1 cellular context compared by ENCODE assay signal in the genomic region with DNA sequence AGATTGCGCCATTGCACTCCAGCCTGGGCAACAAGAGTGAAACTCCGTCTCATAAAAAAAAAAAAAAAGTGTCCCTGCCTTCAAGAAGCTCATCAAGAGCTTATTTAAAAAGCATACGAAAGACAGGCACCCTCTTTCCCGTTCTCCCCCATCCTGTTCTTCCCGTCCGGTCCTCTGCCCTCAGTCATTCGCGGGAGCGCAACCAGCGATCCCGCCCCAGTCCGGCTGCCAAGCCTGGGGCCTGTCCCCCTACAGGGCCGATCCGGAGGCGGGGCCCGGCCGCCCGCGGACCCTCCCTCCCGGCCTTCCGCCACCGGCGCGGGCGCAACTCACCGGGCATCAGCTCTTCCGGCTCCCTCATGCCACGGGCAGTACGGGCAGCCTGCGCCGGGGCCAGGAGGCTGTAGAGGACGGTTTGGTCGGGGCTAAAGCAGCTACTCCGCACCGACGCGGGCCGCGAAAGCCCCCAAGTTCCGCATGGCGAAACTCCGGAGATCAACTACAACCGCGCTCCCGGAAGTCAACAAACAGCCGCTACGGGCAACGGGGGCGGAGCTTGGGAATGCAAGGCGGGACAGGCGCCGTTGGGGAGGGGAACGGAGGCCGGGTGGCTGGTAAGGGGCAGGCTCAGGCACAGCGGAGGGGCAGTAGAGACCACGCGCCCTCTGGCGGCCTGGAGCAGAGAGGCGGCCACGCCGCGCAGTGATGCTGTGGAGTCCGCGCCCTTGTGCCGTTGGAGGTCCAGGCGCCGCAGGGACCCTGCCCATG.
TF ChIP-seq lines count a peak whose summit lies in the region.

A gene with protein sequence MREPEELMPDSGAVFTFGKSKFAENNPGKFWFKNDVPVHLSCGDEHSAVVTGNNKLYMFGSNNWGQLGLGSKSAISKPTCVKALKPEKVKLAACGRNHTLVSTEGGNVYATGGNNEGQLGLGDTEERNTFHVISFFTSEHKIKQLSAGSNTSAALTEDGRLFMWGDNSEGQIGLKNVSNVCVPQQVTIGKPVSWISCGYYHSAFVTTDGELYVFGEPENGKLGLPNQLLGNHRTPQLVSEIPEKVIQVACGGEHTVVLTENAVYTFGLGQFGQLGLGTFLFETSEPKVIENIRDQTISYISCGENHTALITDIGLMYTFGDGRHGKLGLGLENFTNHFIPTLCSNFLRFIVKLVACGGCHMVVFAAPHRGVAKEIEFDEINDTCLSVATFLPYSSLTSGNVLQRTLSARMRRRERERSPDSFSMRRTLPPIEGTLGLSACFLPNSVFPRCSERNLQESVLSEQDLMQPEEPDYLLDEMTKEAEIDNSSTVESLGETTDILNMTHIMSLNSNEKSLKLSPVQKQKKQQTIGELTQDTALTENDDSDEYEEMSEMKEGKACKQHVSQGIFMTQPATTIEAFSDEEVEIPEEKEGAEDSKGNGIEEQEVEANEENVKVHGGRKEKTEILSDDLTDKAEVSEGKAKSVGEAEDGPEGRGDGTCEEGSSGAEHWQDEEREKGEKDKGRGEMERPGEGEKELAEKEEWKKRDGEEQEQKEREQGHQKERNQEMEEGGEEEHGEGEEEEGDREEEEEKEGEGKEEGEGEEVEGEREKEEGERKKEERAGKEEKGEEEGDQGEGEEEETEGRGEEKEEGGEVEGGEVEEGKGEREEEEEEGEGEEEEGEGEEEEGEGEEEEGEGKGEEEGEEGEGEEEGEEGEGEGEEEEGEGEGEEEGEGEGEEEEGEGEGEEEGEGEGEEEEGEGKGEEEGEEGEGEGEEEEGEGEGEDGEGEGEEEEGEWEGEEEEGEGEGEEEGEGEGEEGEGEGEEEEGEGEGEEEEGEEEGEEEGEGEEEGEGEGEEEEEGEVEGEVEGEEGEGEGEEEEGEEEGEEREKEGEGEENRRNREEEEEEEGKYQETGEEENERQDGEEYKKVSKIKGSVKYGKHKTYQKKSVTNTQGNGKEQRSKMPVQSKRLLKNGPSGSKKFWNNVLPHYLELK (minus strand): TSS at position 503 of the 768 bp plus-strand sequence. CDS start 142 bp downstream, at position 361.

TF ChIP-seq in HepG2, 621 proteins besides CTCF, POLR2A, EP300 and RAD21 (continues in another document):
- TF ChIP-seq, protein P1, sequence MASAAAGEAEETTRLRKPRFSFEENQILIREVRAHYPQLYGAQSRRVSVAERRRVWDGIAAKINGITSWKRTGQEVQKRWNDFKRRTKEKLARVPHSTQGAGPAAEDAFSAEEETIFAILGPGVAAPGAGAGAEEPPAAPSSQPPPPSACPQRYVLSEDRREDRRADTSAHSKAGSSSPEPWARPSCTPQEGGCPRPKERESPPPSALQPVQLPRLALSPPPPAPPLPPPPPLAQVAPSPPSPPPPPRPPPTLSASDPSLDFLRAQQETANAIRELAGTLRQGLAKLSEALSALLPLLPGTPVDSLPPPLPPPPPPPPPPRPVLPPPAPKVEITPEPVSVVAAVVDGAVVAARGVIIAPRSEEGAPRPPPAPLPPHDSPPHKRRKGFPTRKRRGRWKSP (CRISPR knock-in tag; IDR thresholded peaks at IDR 0.05), result peak; percentile 22; the same call in 1 of the 2 replicates
- TF ChIP-seq, protein P2, sequence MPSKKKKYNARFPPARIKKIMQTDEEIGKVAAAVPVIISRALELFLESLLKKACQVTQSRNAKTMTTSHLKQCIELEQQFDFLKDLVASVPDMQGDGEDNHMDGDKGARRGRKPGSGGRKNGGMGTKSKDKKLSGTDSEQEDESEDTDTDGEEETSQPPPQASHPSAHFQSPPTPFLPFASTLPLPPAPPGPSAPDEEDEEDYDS (CRISPR knock-in tag; IDR thresholded peaks at IDR 0.05), result no peak
- no peak for TF ChIP-seq BHLHE40 (IDR thresholded peaks at IDR 0.05; ENCODE audit: low read length)
- TF ChIP-seq, protein P3, sequence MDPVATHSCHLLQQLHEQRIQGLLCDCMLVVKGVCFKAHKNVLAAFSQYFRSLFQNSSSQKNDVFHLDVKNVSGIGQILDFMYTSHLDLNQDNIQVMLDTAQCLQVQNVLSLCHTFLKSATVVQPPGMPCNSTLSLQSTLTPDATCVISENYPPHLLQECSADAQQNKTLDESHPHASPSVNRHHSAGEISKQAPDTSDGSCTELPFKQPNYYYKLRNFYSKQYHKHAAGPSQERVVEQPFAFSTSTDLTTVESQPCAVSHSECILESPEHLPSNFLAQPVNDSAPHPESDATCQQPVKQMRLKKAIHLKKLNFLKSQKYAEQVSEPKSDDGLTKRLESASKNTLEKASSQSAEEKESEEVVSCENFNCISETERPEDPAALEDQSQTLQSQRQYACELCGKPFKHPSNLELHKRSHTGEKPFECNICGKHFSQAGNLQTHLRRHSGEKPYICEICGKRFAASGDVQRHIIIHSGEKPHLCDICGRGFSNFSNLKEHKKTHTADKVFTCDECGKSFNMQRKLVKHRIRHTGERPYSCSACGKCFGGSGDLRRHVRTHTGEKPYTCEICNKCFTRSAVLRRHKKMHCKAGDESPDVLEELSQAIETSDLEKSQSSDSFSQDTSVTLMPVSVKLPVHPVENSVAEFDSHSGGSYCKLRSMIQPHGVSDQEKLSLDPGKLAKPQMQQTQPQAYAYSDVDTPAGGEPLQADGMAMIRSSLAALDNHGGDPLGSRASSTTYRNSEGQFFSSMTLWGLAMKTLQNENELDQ (CRISPR knock-in tag; IDR thresholded peaks at IDR 0.05; ENCODE audit: borderline replicate concordance), result no peak
- peak; percentile 79; the same call in 1 of the 2 replicates for TF ChIP-seq REPIN1 (CRISPR knock-in tag; IDR thresholded peaks at IDR 0.05; ENCODE audit: borderline replicate concordance, low read depth)
- peak; percentile 81 for TF ChIP-seq SPEN (CRISPR knock-in tag; IDR thresholded peaks at IDR 0.05; ENCODE audit: low read depth)
- TF ChIP-seq, protein P4, sequence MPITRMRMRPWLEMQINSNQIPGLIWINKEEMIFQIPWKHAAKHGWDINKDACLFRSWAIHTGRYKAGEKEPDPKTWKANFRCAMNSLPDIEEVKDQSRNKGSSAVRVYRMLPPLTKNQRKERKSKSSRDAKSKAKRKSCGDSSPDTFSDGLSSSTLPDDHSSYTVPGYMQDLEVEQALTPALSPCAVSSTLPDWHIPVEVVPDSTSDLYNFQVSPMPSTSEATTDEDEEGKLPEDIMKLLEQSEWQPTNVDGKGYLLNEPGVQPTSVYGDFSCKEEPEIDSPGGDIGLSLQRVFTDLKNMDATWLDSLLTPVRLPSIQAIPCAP (CRISPR knock-in tag; IDR thresholded peaks at IDR 0.05; ENCODE audit: low read depth), result no peak
- TF ChIP-seq GABPA (IDR thresholded peaks at IDR 0.05; ENCODE audit: low read depth, low read length), result peak; percentile 35; the same call in 1 of the 2 replicates
- TF ChIP-seq GABPA (CRISPR knock-in tag; IDR thresholded peaks at IDR 0.05; ENCODE audit: low read depth), result peak; percentile 86
- TF ChIP-seq PAX8 (CRISPR knock-in tag; IDR thresholded peaks at IDR 0.05; ENCODE audit: borderline replicate concordance), result no peak
- TF ChIP-seq, protein P5, sequence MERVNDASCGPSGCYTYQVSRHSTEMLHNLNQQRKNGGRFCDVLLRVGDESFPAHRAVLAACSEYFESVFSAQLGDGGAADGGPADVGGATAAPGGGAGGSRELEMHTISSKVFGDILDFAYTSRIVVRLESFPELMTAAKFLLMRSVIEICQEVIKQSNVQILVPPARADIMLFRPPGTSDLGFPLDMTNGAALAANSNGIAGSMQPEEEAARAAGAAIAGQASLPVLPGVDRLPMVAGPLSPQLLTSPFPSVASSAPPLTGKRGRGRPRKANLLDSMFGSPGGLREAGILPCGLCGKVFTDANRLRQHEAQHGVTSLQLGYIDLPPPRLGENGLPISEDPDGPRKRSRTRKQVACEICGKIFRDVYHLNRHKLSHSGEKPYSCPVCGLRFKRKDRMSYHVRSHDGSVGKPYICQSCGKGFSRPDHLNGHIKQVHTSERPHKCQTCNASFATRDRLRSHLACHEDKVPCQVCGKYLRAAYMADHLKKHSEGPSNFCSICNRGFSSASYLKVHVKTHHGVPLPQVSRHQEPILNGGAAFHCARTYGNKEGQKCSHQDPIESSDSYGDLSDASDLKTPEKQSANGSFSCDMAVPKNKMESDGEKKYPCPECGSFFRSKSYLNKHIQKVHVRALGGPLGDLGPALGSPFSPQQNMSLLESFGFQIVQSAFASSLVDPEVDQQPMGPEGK (CRISPR knock-in tag; IDR thresholded peaks at IDR 0.05), result peak; percentile 34; the same call in 1 of the 2 replicates
- TF ChIP-seq, protein P6, sequence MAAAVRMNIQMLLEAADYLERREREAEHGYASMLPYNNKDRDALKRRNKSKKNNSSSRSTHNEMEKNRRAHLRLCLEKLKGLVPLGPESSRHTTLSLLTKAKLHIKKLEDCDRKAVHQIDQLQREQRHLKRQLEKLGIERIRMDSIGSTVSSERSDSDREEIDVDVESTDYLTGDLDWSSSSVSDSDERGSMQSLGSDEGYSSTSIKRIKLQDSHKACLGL (CRISPR knock-in tag; IDR thresholded peaks at IDR 0.05), result peak; percentile 80; the same call in 1 of the 2 replicates
- TF ChIP-seq RFX5 (IDR thresholded peaks at IDR 0.05; ENCODE audit: low read depth, low read length), result no peak
- TF ChIP-seq ZNF709 (CRISPR knock-in tag; IDR thresholded peaks at IDR 0.05), result peak; percentile 58; the same call in 1 of the 2 replicates
- TF ChIP-seq ADNP (CRISPR knock-in tag; IDR thresholded peaks at IDR 0.05), result no peak
- TF ChIP-seq ATF1 (CRISPR knock-in tag; IDR thresholded peaks at IDR 0.05), result no peak
- no peak for TF ChIP-seq SOX6 (IDR thresholded peaks at IDR 0.05)
- peak; percentile 40 for TF ChIP-seq SOX6 (CRISPR knock-in tag; IDR thresholded peaks at IDR 0.05)
- TF ChIP-seq, protein P7, sequence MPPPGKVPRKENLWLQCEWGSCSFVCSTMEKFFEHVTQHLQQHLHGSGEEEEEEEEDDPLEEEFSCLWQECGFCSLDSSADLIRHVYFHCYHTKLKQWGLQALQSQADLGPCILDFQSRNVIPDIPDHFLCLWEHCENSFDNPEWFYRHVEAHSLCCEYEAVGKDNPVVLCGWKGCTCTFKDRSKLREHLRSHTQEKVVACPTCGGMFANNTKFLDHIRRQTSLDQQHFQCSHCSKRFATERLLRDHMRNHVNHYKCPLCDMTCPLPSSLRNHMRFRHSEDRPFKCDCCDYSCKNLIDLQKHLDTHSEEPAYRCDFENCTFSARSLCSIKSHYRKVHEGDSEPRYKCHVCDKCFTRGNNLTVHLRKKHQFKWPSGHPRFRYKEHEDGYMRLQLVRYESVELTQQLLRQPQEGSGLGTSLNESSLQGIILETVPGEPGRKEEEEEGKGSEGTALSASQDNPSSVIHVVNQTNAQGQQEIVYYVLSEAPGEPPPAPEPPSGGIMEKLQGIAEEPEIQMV (CRISPR knock-in tag; IDR thresholded peaks at IDR 0.05; ENCODE audit: low read depth), result 0 out of 2 replicates have a peak, but pooled peaks have one; percentile 68
- TF ChIP-seq ZSCAN31 (CRISPR knock-in tag; IDR thresholded peaks at IDR 0.05; ENCODE audit: low read depth), result no peak
- TF ChIP-seq, protein P8, sequence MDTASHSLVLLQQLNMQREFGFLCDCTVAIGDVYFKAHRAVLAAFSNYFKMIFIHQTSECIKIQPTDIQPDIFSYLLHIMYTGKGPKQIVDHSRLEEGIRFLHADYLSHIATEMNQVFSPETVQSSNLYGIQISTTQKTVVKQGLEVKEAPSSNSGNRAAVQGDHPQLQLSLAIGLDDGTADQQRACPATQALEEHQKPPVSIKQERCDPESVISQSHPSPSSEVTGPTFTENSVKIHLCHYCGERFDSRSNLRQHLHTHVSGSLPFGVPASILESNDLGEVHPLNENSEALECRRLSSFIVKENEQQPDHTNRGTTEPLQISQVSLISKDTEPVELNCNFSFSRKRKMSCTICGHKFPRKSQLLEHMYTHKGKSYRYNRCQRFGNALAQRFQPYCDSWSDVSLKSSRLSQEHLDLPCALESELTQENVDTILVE (CRISPR knock-in tag; IDR thresholded peaks at IDR 0.05), result no peak
- TF ChIP-seq ZNF878 (CRISPR knock-in tag; IDR thresholded peaks at IDR 0.05), result no peak
- TF ChIP-seq, protein P9, sequence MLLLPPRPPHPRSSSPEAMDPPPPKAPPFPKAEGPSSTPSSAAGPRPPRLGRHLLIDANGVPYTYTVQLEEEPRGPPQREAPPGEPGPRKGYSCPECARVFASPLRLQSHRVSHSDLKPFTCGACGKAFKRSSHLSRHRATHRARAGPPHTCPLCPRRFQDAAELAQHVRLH (CRISPR knock-in tag; IDR thresholded peaks at IDR 0.05; ENCODE audit: borderline replicate concordance, low read depth), result no peak
- peak; percentile 82; the same call in 1 of the 2 replicates for TF ChIP-seq FOXK1 (CRISPR knock-in tag; IDR thresholded peaks at IDR 0.05; ENCODE audit: borderline replicate concordance, low read depth)
- no peak for TF ChIP-seq ZFP62 (CRISPR knock-in tag; IDR thresholded peaks at IDR 0.05)
- TF ChIP-seq RXRA (CRISPR knock-in tag; IDR thresholded peaks at IDR 0.05), result peak; percentile 67; the same call in 1 of the 2 replicates
- no peak for TF ChIP-seq ZNF615 (CRISPR knock-in tag; IDR thresholded peaks at IDR 0.05; ENCODE audit: borderline replicate concordance)
- TF ChIP-seq, protein P10, sequence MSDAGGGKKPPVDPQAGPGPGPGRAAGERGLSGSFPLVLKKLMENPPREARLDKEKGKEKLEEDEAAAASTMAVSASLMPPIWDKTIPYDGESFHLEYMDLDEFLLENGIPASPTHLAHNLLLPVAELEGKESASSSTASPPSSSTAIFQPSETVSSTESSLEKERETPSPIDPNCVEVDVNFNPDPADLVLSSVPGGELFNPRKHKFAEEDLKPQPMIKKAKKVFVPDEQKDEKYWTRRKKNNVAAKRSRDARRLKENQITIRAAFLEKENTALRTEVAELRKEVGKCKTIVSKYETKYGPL (CRISPR knock-in tag; IDR thresholded peaks at IDR 0.05), result no peak
- TF ChIP-seq SNAPC2 (CRISPR knock-in tag; IDR thresholded peaks at IDR 0.05), result no peak
- no peak for TF ChIP-seq SYNCRIP (IDR thresholded peaks at IDR 0.05; ENCODE audit: insufficient read depth, low read depth, low read length)
- TF ChIP-seq HIVEP1 (CRISPR knock-in tag; IDR thresholded peaks at IDR 0.05), result no peak
- no peak for TF ChIP-seq SNAI1 (CRISPR knock-in tag; IDR thresholded peaks at IDR 0.05; ENCODE audit: borderline replicate concordance)
- no peak for TF ChIP-seq ZNF546 (CRISPR knock-in tag; conservative IDR thresholded peaks at IDR 0.05)
- no peak for TF ChIP-seq MBD4 (IDR thresholded peaks at IDR 0.05; ENCODE audit: borderline replicate concordance, low read length)
- peak; percentile 90 for TF ChIP-seq HDAC1 (CRISPR knock-in tag; IDR thresholded peaks at IDR 0.05)
- 0 out of 2 replicates have a peak, but pooled peaks have one; percentile 36 for TF ChIP-seq MTF2 (CRISPR knock-in tag; IDR thresholded peaks at IDR 0.05; ENCODE audit: borderline replicate concordance)
- peak; percentile 38; the same call in 1 of the 2 replicates for TF ChIP-seq SP2 (CRISPR knock-in tag; IDR thresholded peaks at IDR 0.05)
- no peak for TF ChIP-seq ZNF713 (CRISPR knock-in tag; IDR thresholded peaks at IDR 0.05)
- TF ChIP-seq FOSL2 (CRISPR knock-in tag; IDR thresholded peaks at IDR 0.05), result no peak
- no peak for TF ChIP-seq ATRX (CRISPR knock-in tag; IDR thresholded peaks at IDR 0.05; ENCODE audit: borderline replicate concordance)
- no peak for TF ChIP-seq ZNF232 (CRISPR knock-in tag; IDR thresholded peaks at IDR 0.05; ENCODE audit: borderline replicate concordance)
- TF ChIP-seq ZNF772 (CRISPR knock-in tag; IDR thresholded peaks at IDR 0.05), result peak; percentile 77
- TF ChIP-seq SP5 (CRISPR knock-in tag; IDR thresholded peaks at IDR 0.05; ENCODE audit: borderline replicate concordance, low read depth), result peak; percentile 69
- no peak for TF ChIP-seq ZNF737 (CRISPR knock-in tag; IDR thresholded peaks at IDR 0.05; ENCODE audit: borderline replicate concordance)
- peak; percentile 80 for TF ChIP-seq RFX1 (IDR thresholded peaks at IDR 0.05)
- 0 out of 2 replicates have a peak, but pooled peaks have one; percentile 46 for TF ChIP-seq MAF1 (CRISPR knock-in tag; IDR thresholded peaks at IDR 0.05; ENCODE audit: borderline replicate concordance)
- peak; percentile 48; the same call in 1 of the 2 replicates for TF ChIP-seq EED (CRISPR knock-in tag; IDR thresholded peaks at IDR 0.05)
- no peak for TF ChIP-seq TOPORS (CRISPR knock-in tag; IDR thresholded peaks at IDR 0.05)
- peak; percentile 33; the same call in 1 of the 2 replicates for TF ChIP-seq ZNF792 (CRISPR knock-in tag; IDR thresholded peaks at IDR 0.05)
- TF ChIP-seq ZNF777 (CRISPR knock-in tag; IDR thresholded peaks at IDR 0.05), result no peak
- TF ChIP-seq REL (CRISPR knock-in tag; conservative IDR thresholded peaks at IDR 0.05), result 0 out of 2 replicates have a peak, but pooled peaks have one; percentile 42
